8 cellular contexts compared by ENCODE assay signal in the genomic region with DNA sequence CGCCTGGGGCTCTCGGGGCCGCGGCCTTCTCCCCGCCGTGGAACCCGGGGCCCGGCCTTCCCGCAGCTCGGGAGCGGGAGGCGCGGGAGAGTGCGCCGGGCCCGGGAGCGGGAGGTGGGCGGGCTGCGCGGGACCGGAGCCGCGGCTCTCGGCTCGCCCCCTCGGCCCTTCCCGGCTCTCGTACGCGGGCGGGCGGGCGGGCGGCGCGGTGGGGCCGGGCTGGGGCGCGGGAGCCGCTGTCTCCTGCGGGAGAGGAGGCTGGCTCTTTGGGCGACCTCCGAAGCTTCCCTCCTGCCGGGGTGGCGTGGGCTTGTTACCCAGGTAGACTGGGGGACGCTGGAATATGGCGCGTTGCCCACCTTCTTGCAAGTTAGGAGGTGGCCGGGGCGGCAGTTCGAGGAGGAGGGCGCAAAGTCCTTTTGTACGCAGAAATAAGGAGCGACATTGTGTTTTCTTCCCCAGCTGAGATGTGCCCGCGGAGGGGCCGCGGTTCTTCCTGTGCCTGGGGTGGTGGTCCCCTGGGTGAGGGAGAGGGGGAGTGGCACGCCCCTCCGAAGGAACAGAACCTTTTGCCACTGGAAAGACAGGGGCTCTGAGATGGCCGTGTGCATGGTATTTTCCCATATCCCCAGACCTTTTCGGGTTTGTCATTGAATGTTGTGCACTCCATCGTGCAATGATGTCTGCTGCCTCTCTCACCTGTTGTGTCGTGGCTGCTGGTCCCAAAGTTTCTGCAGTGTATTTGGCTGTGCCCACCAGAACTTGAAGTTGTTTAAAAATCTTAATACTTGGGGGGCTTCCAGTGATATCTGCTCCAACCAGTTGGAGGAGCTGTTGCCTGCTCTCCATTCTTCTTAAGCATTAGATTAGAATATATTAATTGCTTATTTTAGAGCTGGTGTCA. TPM values are rescaled to one million over a fixed set of nuclear protein-coding genes. Genes with fewer than 3 reads are reported as not detected.
A peak's percentile ranks its signal among the peaks of the same experiment; 100 is the strongest.
DNase-seq lines count a peak whose midpoint lies in the region; ATAC-seq and TF ChIP-seq lines count a peak whose summit lies in the region.

No MANE protein-coding gene starts in this region.

- H3K4me1 Mint-ChIP-seq in HFFc6 (ENCODE audit: low read depth): peaks cover 55% of the 10 kb centered on the region

- ATAC-seq in GM18873 (IDR thresholded peaks at IDR 0.05; ENCODE audit: low FRiP score, unreplicated experiment): no peak

- peak overlapping the region; percentile 88 for H3K4me2 ChIP-seq in mesenchymal stem cell (ENCODE audit: low read length, poor library complexity, severe bottlenecking)

- DNase-seq in GF-D8 (lab: John Stamatoyannopoulos, UW) (peak; percentile 13), HFFc6 (peak; percentile 17), NCI-H1694 (lab: John Stamatoyannopoulos, UW) (peak; percentile 25), mesenchymal stem cell (peak; percentile 69)
- peak; percentile 16 to 28 for DNase-seq in activated CD4-positive, alpha-beta T cell treated with anti-CD3 and anti-CD28 coated beads, Interleukin-2, amount 50 U/mL, for 4 hours
- DNase-seq in effector CD8-positive, alpha-beta T cell (lab: John Stamatoyannopoulos, UW): peak; percentile 30
- DNase-seq in stimulated activated naive CD4-positive, alpha-beta T cell treated with Interleukin-2 at 50 U/mL for 16 hours (lab: John Stamatoyannopoulos, UW): peak; percentile 18

- H3K9ac ChIP-seq in mesenchymal stem cell (ENCODE audit: low read length): peak overlapping the region; percentile 96

- H3K4me3 ChIP-seq in mesenchymal stem cell (ENCODE audit: insufficient read depth in 1 of 2, low read depth in 1 of 2, low read length in 2 of 2): peak overlapping the region; percentile 90 to 95

- peak overlapping the region; percentile 89 for H3K27ac Mint-ChIP-seq in HFFc6

- peaks cover 17% of the 10 kb centered on the region for H3K36me3 Mint-ChIP-seq in HFFc6 (ENCODE audit: low read depth)

- H3K14ac ChIP-seq in mesenchymal stem cell (ENCODE audit: low read length in 2 of 2): peak overlapping the region in 1 of 2 experiments; percentile 97

- H3K23ac ChIP-seq in mesenchymal stem cell (ENCODE audit: low read length in 2 of 2): peak overlapping the region in 1 of 2 experiments; percentile 81

- peaks cover 22% of the 10 kb centered on the region for H3K79me1 ChIP-seq in mesenchymal stem cell (replicated peaks; ENCODE audit: low read length, poor library complexity, severe bottlenecking)

- WGBS in mesenchymal stem cell: under 1% methylated on average over 55 of the region's 64 CpGs

- no peak overlapping the region for H2AK5ac ChIP-seq in mesenchymal stem cell (ENCODE audit: low read length, severe bottlenecking)

- H2BK5ac ChIP-seq in mesenchymal stem cell (ENCODE audit: low read depth, low read length, poor library complexity, severe bottlenecking): no peak overlapping the region

- no peaks in the 10 kb centered on the region for H3K9me3 ChIP-seq in mesenchymal stem cell (ENCODE audit: control insufficient read depth, low read length)

- H2BK15ac ChIP-seq in mesenchymal stem cell (ENCODE audit: low read depth, poor library complexity, severe bottlenecking): no peak overlapping the region

- H3K9me3 Mint-ChIP-seq in HFFc6: no peaks in the 10 kb centered on the region

- peak overlapping the region; percentile 13 for H3K27ac ChIP-seq in mesenchymal stem cell (ENCODE audit: low read length, poor library complexity, severe bottlenecking)

- peak overlapping the region; percentile 52 for H4K8ac ChIP-seq in mesenchymal stem cell (ENCODE audit: low read length)

- peak overlapping the region; percentile 80 to 94 for H3K18ac ChIP-seq in mesenchymal stem cell (ENCODE audit: low read depth in 1 of 2, low read length in 2 of 2)

- peak overlapping the region; percentile 29 for H2BK120ac ChIP-seq in mesenchymal stem cell (ENCODE audit: low read depth, low read length)

- peaks cover 7 to 22% of the 10 kb centered on the region in 2 experiments for H3K36me3 ChIP-seq in mesenchymal stem cell (ENCODE audit: control insufficient read depth in 1 of 2, insufficient read depth in 2 of 2, low read depth in 1 of 2, low read length in 2 of 2)

- no peak overlapping the region for H2AFZ ChIP-seq in mesenchymal stem cell (ENCODE audit: low read depth, low read length)

- peaks cover 7% of the 10 kb centered on the region for H3K4me1 ChIP-seq in mesenchymal stem cell (ENCODE audit: control insufficient read depth, insufficient read depth, low read depth, low read length)

- peak overlapping the region; percentile 98 for H3K4me3 Mint-ChIP-seq in HFFc6

- no peak overlapping the region for H4K91ac ChIP-seq in mesenchymal stem cell (ENCODE audit: low read length)

- no peaks in the 10 kb centered on the region for H3K27me3 ChIP-seq in mesenchymal stem cell (ENCODE audit: control insufficient read depth in 1 of 2, insufficient read depth in 1 of 2, low read length in 2 of 2)

- no peaks in the 10 kb centered on the region for H3K27me3 Mint-ChIP-seq in HFFc6 (ENCODE audit: insufficient read depth)

- peak overlapping the region; percentile 37 to 96 for H3K4ac ChIP-seq in mesenchymal stem cell (ENCODE audit: low read depth in 1 of 2, low read length in 2 of 2)

- peak overlapping the region in 1 of 2 experiments; percentile 42 for H2BK12ac ChIP-seq in mesenchymal stem cell (ENCODE audit: low read length in 2 of 2)

- peak; percentile 80 for TF ChIP-seq CTCF in HFFc6 (IDR thresholded peaks at IDR 0.05)

RNA-seq across cellular contexts. Expression of a gene that starts 0.8 kb away (rescaled TPM):
- total RNA-seq in HFFc6 (2021; fragmentation: NEBNext Ultra II Directional; extraction: Animal tissue kit (Norgen Biotek cat#: 25700)): 10 to 100 TPM in 4 of 6 experiments, 1 to 10 TPM in 2; 8.8 to 11.8 (median 10.4) TPM
- polyA plus RNA-seq in mesenchymal stem cell (2013, experiment 1 of 2): 4.4 TPM
- polyA plus RNA-seq in mesenchymal stem cell (2013, experiment 2 of 2): 4.3 TPM

Comparison
In these comparisons a context has a peak if more than half of its experiments do, and no peak if none do; other contexts are left out.
1. DNase-seq: peak in every context shown above with its lines; median percentile 69 in mesenchymal stem cell; 30 in effector CD8-positive, alpha-beta T cell; 25 in NCI-H1694; 22 in activated CD4-positive, alpha-beta T cell treated with anti-CD3 and anti-CD28 coated beads, Interleukin-2, amount 50 U/mL, for 4 hours; 18 in stimulated activated naive CD4-positive, alpha-beta T cell treated with Interleukin-2 at 50 U/mL for 16 hours; 17 in HFFc6; 13 in GF-D8.